In the genomic region with DNA sequence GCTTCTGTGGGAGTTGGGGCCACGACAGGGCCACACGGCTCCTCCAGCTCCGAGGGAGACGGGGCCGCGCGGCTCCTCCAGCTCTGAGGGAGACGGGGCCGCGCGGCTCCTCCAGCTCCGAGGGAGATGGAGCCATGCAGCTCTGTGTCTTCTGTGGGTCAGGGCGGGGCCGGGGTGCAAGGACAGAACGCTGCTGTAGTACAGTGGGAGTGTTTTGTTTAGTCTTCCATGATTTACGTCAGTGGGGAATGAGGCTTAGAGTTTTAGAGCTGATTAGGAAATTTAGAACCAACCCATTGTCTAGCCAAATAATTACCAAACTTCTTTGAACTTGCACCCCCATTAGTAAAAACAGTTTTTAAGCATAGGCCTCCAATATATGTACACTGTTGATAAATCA, we compare ENCODE assay signal across 15 cellular contexts. TPM values are rescaled to one million over a fixed set of nuclear protein-coding genes. Genes with fewer than 3 reads are reported as not detected.
DNase-seq lines count a peak whose midpoint lies in the region; ATAC-seq and TF ChIP-seq lines count a peak whose summit lies in the region.
"Had no signal": no experiment of that assay in that cellular context is flagged by ENCODE, and none has a peak within 500 bp of the region (broad histone marks: within the 10 kb centered on the region; RNA-seq: fewer than 3 reads in every experiment).

No MANE protein-coding gene starts in this region.

- POLR2A ChIA-PET in activated CD4-positive, alpha-beta T cell treated with anti-CD3 and anti-CD28 coated beads, Interleukin-2, amount 10 ng/mL, durations not matched to agents 7 days and 5 days (lab: Charles Lee): no interaction called here

- no peak for DNase-seq in activated CD4-positive, alpha-beta T cell treated with anti-CD3 and anti-CD28 coated beads, Interleukin-2, amount 10 ng/mL, durations not matched to agents 7 days and 5 days
- no peak for DNase-seq in activated CD4-positive, alpha-beta T cell treated with anti-CD3 and anti-CD28 coated beads, Interleukin-2, amount 50 U/mL, for 48 hours
- DNase-seq in amniotic epithelial cell (ENCODE audit: low read depth) (peak; percentile 78), left colon (peak in 1 of 2 donors; percentile 41), mucosa of descending colon (peak in 2 of 3 donors; percentile 29 to 36), breast epithelium (ENCODE audit: low spot score in 2 of 2) (no peak), NCI-H2196 treated with DMSO at 0.1 percent for 48 hours (lab: John Stamatoyannopoulos, UW; ENCODE audit: unreplicated experiment) (no peak), cerebellar cortex (ENCODE audit: low spot score) (no peak)
- DNase-seq: CD8-positive, alpha-beta T cell; COR-L47; DND-41; GDM1 had no signal

- H3K9me3 ChIP-seq in mucosa of descending colon (no peaks in the 10 kb centered on the region), breast epithelium (no peaks in the 10 kb centered on the region)
- H3K9me3 ChIP-seq: HAP-1 had no signal

- intact Hi-C loops in left colon (cut with DNase I, micrococcal nuclease): no loop called here
- intact Hi-C loops in mucosa of descending colon (cut with DNase I, micrococcal nuclease): no loop called here
- intact Hi-C loops in breast epithelium (cut with DNase I; ENCODE audit: low total_unique reads): no loop called here

- H3K36me3 ChIP-seq in mucosa of descending colon (ENCODE audit: low read depth) (peaks cover 8% of the 10 kb centered on the region), breast epithelium (peaks cover 19% of the 10 kb centered on the region)

- no peak overlapping the region for H3K4me3 Mint-ChIP-seq in activated CD4-positive, alpha-beta T cell treated with anti-CD3 and anti-CD28 coated beads, Interleukin-2, amount 10 ng/mL, durations not matched to agents 7 days and 5 days
- H3K4me3 Mint-ChIP-seq: CD14-positive monocyte; CD8-positive, alpha-beta T cell had no signal

- CTCF ChIA-PET in activated CD4-positive, alpha-beta T cell treated with anti-CD3 and anti-CD28 coated beads, Interleukin-2, amount 10 ng/mL, durations not matched to agents 7 days and 5 days (lab: Charles Lee): interaction anchor here (1.1 kb wide), 1 partner anchor 31 kb away, joined by 4 read pairs; no protein-coding TSS in a partner anchor

- ATAC-seq in left colon: peak; percentile 78
- peak; percentile 67 for ATAC-seq in mucosa of descending colon
- ATAC-seq: CD8-positive, alpha-beta T cell had no signal

- no peaks in the 10 kb centered on the region for H3K4me1 Mint-ChIP-seq in activated CD4-positive, alpha-beta T cell treated with anti-CD3 and anti-CD28 coated beads, Interleukin-2, amount 10 ng/mL, durations not matched to agents 7 days and 5 days
- H3K4me1 Mint-ChIP-seq: CD14-positive monocyte had no signal

- peaks cover 12% of the 10 kb centered on the region for H3K36me3 Mint-ChIP-seq in activated CD4-positive, alpha-beta T cell treated with anti-CD3 and anti-CD28 coated beads, Interleukin-2, amount 10 ng/mL, durations not matched to agents 7 days and 5 days (ENCODE audit: low read depth)

- no peaks in the 10 kb centered on the region for H3K9me3 Mint-ChIP-seq in activated CD4-positive, alpha-beta T cell treated with anti-CD3 and anti-CD28 coated beads, Interleukin-2, amount 10 ng/mL, durations not matched to agents 7 days and 5 days
- H3K9me3 Mint-ChIP-seq: CD14-positive monocyte; CD8-positive, alpha-beta T cell had no signal

- TF ChIP-seq CTCF in mucosa of descending colon (IDR thresholded peaks at IDR 0.05) (no peak), breast epithelium (IDR thresholded peaks at IDR 0.05) (no peak)

- H3K4me1 ChIP-seq in mucosa of descending colon (ENCODE audit: low read depth) (peaks cover 6% of the 10 kb centered on the region), breast epithelium (no peaks in the 10 kb centered on the region)
- H3K4me1 ChIP-seq: HAP-1 had no signal

- H3K27ac ChIP-seq in breast epithelium: no peak overlapping the region
- H3K27ac ChIP-seq: 22Rv1 had no signal

- no peaks in the 10 kb centered on the region for H3K27me3 Mint-ChIP-seq in activated CD4-positive, alpha-beta T cell treated with anti-CD3 and anti-CD28 coated beads, Interleukin-2, amount 10 ng/mL, durations not matched to agents 7 days and 5 days

- H3K27ac Mint-ChIP-seq in activated CD4-positive, alpha-beta T cell treated with anti-CD3 and anti-CD28 coated beads, Interleukin-2, amount 10 ng/mL, durations not matched to agents 7 days and 5 days: peak overlapping the region; percentile 58
- H3K27ac Mint-ChIP-seq: CD8-positive, alpha-beta T cell had no signal

- no peak overlapping the region for H3K4me3 ChIP-seq in mucosa of descending colon
- no peak overlapping the region for H3K4me3 ChIP-seq in breast epithelium
- H3K4me3 ChIP-seq: HAP-1 had no signal

- H3K27me3 ChIP-seq in breast epithelium: no peaks in the 10 kb centered on the region

- no peak for TF ChIP-seq POLR2A in breast epithelium (IDR thresholded peaks at IDR 0.05)

RNA-seq across cellular contexts. Expression of a gene that starts 32.9 kb away (rescaled TPM):
- 10 to 100 TPM; 29.8 to 32.5 TPM for total RNA-seq in activated CD4-positive, alpha-beta T cell treated with anti-CD3 and anti-CD28 coated beads, Interleukin-2, amount 10 ng/mL, durations not matched to agents 7 days and 5 days
- total RNA-seq in left colon (10 to 100 TPM; 26.5 to 31.0 TPM), mucosa of descending colon (10 to 100 TPM; 10.1 to 24.5 (median 24.4) TPM), breast epithelium (10 to 100 TPM in 1 of 3 donors, 1 to 10 TPM in 2; 3.7 to 10.5 (median 7.9) TPM)

RNA-seq across cellular contexts. Expression of a gene that starts 33.5 kb away (rescaled TPM):
- 10 to 100 TPM; 21.0 to 23.8 TPM for total RNA-seq in activated CD4-positive, alpha-beta T cell treated with anti-CD3 and anti-CD28 coated beads, Interleukin-2, amount 10 ng/mL, durations not matched to agents 7 days and 5 days
- total RNA-seq in left colon (10 to 100 TPM; 27.8 to 37.1 TPM), mucosa of descending colon (10 to 100 TPM; 29.4 to 43.0 (median 30.9) TPM), breast epithelium (10 to 100 TPM; 14.1 to 29.8 (median 23.6) TPM)

Comparison
In these comparisons a context has a peak if more than half of its experiments do, and no peak if none do; other contexts are left out.
1. DNase-seq: peak in amniotic epithelial cell (single experiment) and mucosa of descending colon (2 of 3); none in activated CD4-positive, alpha-beta T cell treated with anti-CD3 and anti-CD28 coated beads, Interleukin-2, amount 10 ng/mL, durations not matched to agents 7 days and 5 days (single experiment), activated CD4-positive, alpha-beta T cell treated with anti-CD3 and anti-CD28 coated beads, Interleukin-2, amount 50 U/mL, for 48 hours (0 of 2), breast epithelium (0 of 2), NCI-H2196 treated with DMSO at 0.1 percent for 48 hours (single experiment) and cerebellar cortex (single experiment).